Comparison of ENCODE assay signal across 26 cellular contexts in the genomic region with DNA sequence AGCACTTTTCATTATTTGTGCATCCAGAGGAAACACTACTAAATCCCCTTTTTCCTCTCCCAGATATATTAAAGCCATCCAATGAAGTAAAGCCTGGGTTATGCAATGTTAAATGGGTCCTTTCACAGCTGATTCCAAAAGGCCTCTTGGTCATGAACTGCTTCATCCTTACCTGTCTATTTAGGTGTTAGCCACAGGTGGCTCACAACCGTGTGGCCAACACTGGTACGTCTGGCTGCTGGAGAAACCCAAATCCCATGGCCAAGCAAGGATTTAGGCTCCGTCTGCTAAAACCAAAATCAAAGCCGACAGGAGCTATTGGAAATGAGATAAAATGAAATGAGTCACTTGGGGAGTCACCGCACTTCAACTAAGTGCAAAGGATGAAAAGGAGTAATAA.
"Had no signal": no experiment of that assay in that cellular context is flagged by ENCODE, and none has a peak within 500 bp of the region (broad histone marks: within the 10 kb centered on the region; RNA-seq: fewer than 3 reads in every experiment).

No MANE protein-coding gene starts in this region.

- H3K4me2 ChIP-seq: hepatocyte, neural progenitor cell had no signal

- H3K9ac ChIP-seq: neural progenitor cell, parathyroid adenoma had no signal

- ATAC-seq: foreskin keratinocyte; gastroesophageal sphincter; heart left ventricle; left cardiac atrium; left lung; naive thymus-derived CD4-positive, alpha-beta T cell; right lobe of liver; stimulated activated naive CD8-positive, alpha-beta T cell treated with anti-CD3 and anti-CD28 coated beads, Interleukin-15, amount 100 ng/mL, for 72 hours had no signal

- H3K36me3 Mint-ChIP-seq: naive thymus-derived CD4-positive, alpha-beta T cell; neural progenitor cell had no signal

- H3K4me1 Mint-ChIP-seq: naive thymus-derived CD4-positive, alpha-beta T cell; nephron; neural progenitor cell; stimulated activated naive CD8-positive, alpha-beta T cell treated with anti-CD3 and anti-CD28 coated beads, Interleukin-15, amount 100 ng/mL, for 72 hours had no signal

- H3K9me3 Mint-ChIP-seq: dendritic cell treated with granulocyte-macrophage colony-stimulating factor and Interleukin-4, amounts not matched to agents 40 ng/mL and 50 ng/mL, for 4 days; naive thymus-derived CD4-positive, alpha-beta T cell; nephron; neural progenitor cell; stimulated activated naive CD8-positive, alpha-beta T cell treated with anti-CD3 and anti-CD28 coated beads, Interleukin-15, amount 100 ng/mL, for 72 hours had no signal

- H3K27me3 ChIP-seq: esophagus muscularis mucosa, foreskin keratinocyte, gastroesophageal sphincter, heart left ventricle, hepatocyte, left lung, neural progenitor cell, right lobe of liver, thyroid gland, vagina had no signal

- H3K9me3 ChIP-seq: esophagus muscularis mucosa, gastroesophageal sphincter, heart left ventricle, left lung, right lobe of liver, thyroid gland, vagina had no signal

- DNase-seq: effector CD8-positive, alpha-beta T cell; foreskin keratinocyte; heart left ventricle; left cardiac atrium; left lung; mesenchymal stem cell; midbrain; naive thymus-derived CD4-positive, alpha-beta T cell; right lobe of liver; small intestine; stimulated activated CD4-positive, alpha-beta T cell treated with anti-CD3 and anti-CD28 coated beads, Interleukin-15, amount 100 ng/mL, for 24 hours; stimulated activated CD4-positive, alpha-beta T cell treated with anti-CD3 and anti-CD28 coated beads, Interleukin-4, amount 100 ng/mL, for 1 hour; stimulated activated CD8-positive, alpha-beta memory T cell treated with anti-CD3 and anti-CD28 coated beads, Interleukin-4, amount 100 ng/mL, for 48 hours; stimulated activated naive CD4-positive, alpha-beta T cell; stimulated activated naive CD8-positive, alpha-beta T cell treated with anti-CD3 and anti-CD28 coated beads, Interleukin-15, amount 100 ng/mL, for 72 hours; thyroid gland; trophoblast cell had no signal

- H3K79me2 ChIP-seq: hepatocyte, parathyroid adenoma had no signal

- H3K27ac Mint-ChIP-seq: dendritic cell treated with granulocyte-macrophage colony-stimulating factor and Interleukin-4, amounts not matched to agents 40 ng/mL and 50 ng/mL, for 4 days; naive thymus-derived CD4-positive, alpha-beta T cell; nephron; neural progenitor cell; progenitor cell of endocrine pancreas; stimulated activated naive CD8-positive, alpha-beta T cell treated with anti-CD3 and anti-CD28 coated beads, Interleukin-15, amount 100 ng/mL, for 72 hours had no signal

- H2AFZ ChIP-seq: hepatocyte, neural progenitor cell, parathyroid adenoma had no signal

- H3K4me3 Mint-ChIP-seq: dendritic cell treated with granulocyte-macrophage colony-stimulating factor and Interleukin-4, amounts not matched to agents 40 ng/mL and 50 ng/mL, for 4 days; naive thymus-derived CD4-positive, alpha-beta T cell; nephron; neural progenitor cell; stimulated activated naive CD8-positive, alpha-beta T cell treated with anti-CD3 and anti-CD28 coated beads, Interleukin-15, amount 100 ng/mL, for 72 hours had no signal

- H3K27ac ChIP-seq: esophagus muscularis mucosa, foreskin keratinocyte, gastroesophageal sphincter, heart left ventricle, hepatocyte, left lung, neural progenitor cell, parathyroid adenoma, right lobe of liver, thyroid gland, vagina had no signal

- H3K4me1 ChIP-seq: esophagus muscularis mucosa, foreskin keratinocyte, gastroesophageal sphincter, heart left ventricle, left lung, neural progenitor cell, parathyroid adenoma, right lobe of liver, thyroid gland, vagina had no signal

- H3K27me3 Mint-ChIP-seq: dendritic cell treated with granulocyte-macrophage colony-stimulating factor and Interleukin-4, amounts not matched to agents 40 ng/mL and 50 ng/mL, for 4 days; stimulated activated naive CD8-positive, alpha-beta T cell treated with anti-CD3 and anti-CD28 coated beads, Interleukin-15, amount 100 ng/mL, for 72 hours had no signal
